22 cellular contexts compared by ENCODE assay signal in genomic region chr6:140009286-140009685, GRCh38.
"Had no signal": no experiment of that assay in that cellular context is flagged by ENCODE, and none has a peak within 500 bp of the region (broad histone marks: within the 10 kb centered on the region; RNA-seq: fewer than 3 reads in every experiment).

No MANE protein-coding gene starts in this region.

- DNase-seq: activated CD4-positive, alpha-beta T cell treated with anti-CD3 and anti-CD28 coated beads for 36 hours; activated CD8-positive, alpha-beta memory T cell treated with anti-CD3 and anti-CD28 coated beads, Interleukin-2, amount 50 U/mL, for 4 hours; activated CD8-positive, alpha-beta T cell treated with anti-CD3 and anti-CD28 coated beads for 36 hours; activated naive CD4-positive, alpha-beta T cell treated with anti-CD3 and anti-CD28 coated beads, Interleukin-2, amount 50 U/mL, for 16 hours; activated naive CD8-positive, alpha-beta T cell treated with anti-CD3 and anti-CD28 coated beads, Interleukin-2, amount 10 ng/mL, durations not matched to agents 7 days and 5 days; adrenal gland; anterior cingulate cortex; cerebellar nuclear complex; NCI-H1105 treated with DMSO at 0.1 percent for 48 hours; NCI-H1436 treated with DMSO at 0.1 percent for 48 hours; NCI-H187; NCI-H2081; NCI-H510A treated with DMSO at 0.1 percent for 48 hours; NCI-H69; NK-92 treated with Interleukin-12 subunit alpha and Interleukin-12 subunit beta, amount 100 ng/mL, for 24 hours; Peyer's patch; Right ventricle myocardium superior; SJCRH30; SK-N-SH; T-helper 1 cell; WERI-Rb-1 had no signal

- H3K27ac Mint-ChIP-seq: activated CD4-positive, alpha-beta T cell treated with anti-CD3 and anti-CD28 coated beads for 36 hours; activated CD8-positive, alpha-beta T cell treated with anti-CD3 and anti-CD28 coated beads for 36 hours; activated naive CD8-positive, alpha-beta T cell treated with anti-CD3 and anti-CD28 coated beads, Interleukin-2, amount 10 ng/mL, durations not matched to agents 7 days and 5 days had no signal

- H3K9ac ChIP-seq: SK-N-SH had no signal

- H3K36me3 Mint-ChIP-seq: activated naive CD8-positive, alpha-beta T cell treated with anti-CD3 and anti-CD28 coated beads, Interleukin-2, amount 10 ng/mL, durations not matched to agents 7 days and 5 days had no signal

- H3K4me1 Mint-ChIP-seq: activated CD4-positive, alpha-beta T cell treated with anti-CD3 and anti-CD28 coated beads for 36 hours; activated naive CD8-positive, alpha-beta T cell treated with anti-CD3 and anti-CD28 coated beads, Interleukin-2, amount 10 ng/mL, durations not matched to agents 7 days and 5 days had no signal

- H3K4me2 ChIP-seq: SK-N-SH had no signal

- ATAC-seq: activated CD4-positive, alpha-beta T cell treated with anti-CD3 and anti-CD28 coated beads for 36 hours; activated CD8-positive, alpha-beta T cell treated with anti-CD3 and anti-CD28 coated beads for 36 hours had no signal

- H3K4me3 Mint-ChIP-seq: activated CD4-positive, alpha-beta T cell treated with anti-CD3 and anti-CD28 coated beads for 36 hours; activated CD8-positive, alpha-beta T cell treated with anti-CD3 and anti-CD28 coated beads for 36 hours; activated naive CD8-positive, alpha-beta T cell treated with anti-CD3 and anti-CD28 coated beads, Interleukin-2, amount 10 ng/mL, durations not matched to agents 7 days and 5 days had no signal

- H3K9me3 ChIP-seq: adrenal gland, Peyer's patch, SJCRH30, SK-N-SH had no signal

- H3K4me1 ChIP-seq: Peyer's patch, SJCRH30 had no signal

- H3K9me3 Mint-ChIP-seq: activated CD8-positive, alpha-beta T cell treated with anti-CD3 and anti-CD28 coated beads for 36 hours had no signal

- H3K27ac ChIP-seq: adrenal gland, Peyer's patch, RWPE1, SJCRH30, WERI-Rb-1 had no signal

- H3K27me3 Mint-ChIP-seq: activated naive CD8-positive, alpha-beta T cell treated with anti-CD3 and anti-CD28 coated beads, Interleukin-2, amount 10 ng/mL, durations not matched to agents 7 days and 5 days had no signal

- H3K4me3 ChIP-seq: adrenal gland, Peyer's patch, SJCRH30 had no signal

- H3K36me3 ChIP-seq: adrenal gland, Peyer's patch, SJCRH30, WERI-Rb-1 had no signal

- H3K27me3 ChIP-seq: adrenal gland, Peyer's patch, SJCRH30 had no signal
